In the genomic region with DNA sequence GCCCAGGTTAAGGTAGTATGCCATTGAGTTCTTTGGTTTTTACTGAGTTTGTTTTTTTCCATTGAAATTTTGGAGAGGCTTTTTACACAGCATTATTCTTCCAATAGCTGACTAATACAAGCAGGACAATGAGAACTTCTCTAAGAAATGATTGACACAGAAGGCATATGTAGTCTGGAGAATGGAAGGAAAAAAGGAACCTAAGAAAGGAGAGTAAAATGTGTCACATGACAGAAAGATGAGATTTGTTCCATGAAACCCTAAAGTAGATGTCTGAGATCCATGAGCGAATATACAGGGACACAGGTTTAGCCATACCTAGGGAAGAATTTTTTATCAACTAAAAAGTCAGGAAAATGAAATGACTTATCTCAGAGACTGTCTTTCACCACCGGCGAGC, we compare ENCODE assay signal across 7 cellular contexts.
"Had no signal": no experiment of that assay in that cellular context is flagged by ENCODE, and none has a peak within 500 bp of the region (broad histone marks: within the 10 kb centered on the region; RNA-seq: fewer than 3 reads in every experiment).

No MANE protein-coding gene starts in this region.

- H3K4me1 Mint-ChIP-seq: IgD-negative memory B cell had no signal

- H3K27ac ChIP-seq: HL-60 had no signal

- ATAC-seq: HepG2 had no signal

- FAIRE-seq: HepG2, HTR-8/SVneo had no signal

- H3K4me3 Mint-ChIP-seq: IgD-negative memory B cell had no signal

- DNase-seq: IMR-90, KBM-7, KG1 had no signal
